In genomic region chr11:90556612-90557011, GRCh38 we compare ENCODE assay signal across 24 cellular contexts.
DNase-seq lines count a peak whose midpoint lies in the region; ATAC-seq, FAIRE-seq and TF ChIP-seq lines count a peak whose summit lies in the region.
"Had no signal": no experiment of that assay in that cellular context is flagged by ENCODE, and none has a peak within 500 bp of the region (broad histone marks: within the 10 kb centered on the region; RNA-seq: fewer than 3 reads in every experiment).

No MANE protein-coding gene starts in this region.

- POLR2A ChIA-PET in GM12878 (lab: Charles Lee) = no interaction called here

- 0% methylated on average over 4 of the region's 4 CpGs for WGBS in GM12878 (ENCODE audit: insufficient coverage, insufficient replicate concordance, low lambda C conversion rate, missing lambda C conversion rate)
- WGBS in transverse colon (ENCODE audit: low coverage in 1 of 2), 2 donors = 53 to 59% methylated on average over 4 of the region's 4 CpGs

- SMC1A ChIA-PET in GM12878 (lab: Charles Lee; ENCODE audit: uncharacterized antibody, unreplicated experiment) = interaction anchor here (0.7 to 1.2 kb wide), 4 partner anchors 10 to 394 kb away, joined by 3 to 4 read pairs (median 3); no protein-coding TSS in a partner anchor

- no peaks in the 10 kb centered on the region for H4K20me1 ChIP-seq in GM12878 (ENCODE audit: control insufficient read depth, insufficient read depth)
- H4K20me1 ChIP-seq: BLaER1 treated with 17β-estradiol and CSF1 and Interleukin-3, amounts not matched to agents 10 nM and 100 nM had no signal

- no peak for TF ChIP-seq RAD21 in GM12878 (IDR thresholded peaks at IDR 0.05; ENCODE audit: insufficient read depth, low read depth, low read length)

- TF ChIP-seq EP300 in GM12878 (IDR thresholded peaks at IDR 0.05; ENCODE audit: borderline replicate concordance in 1 of 2, control insufficient read depth in 1 of 2, low read depth in 2 of 2, low read length in 2 of 2) = no peak
- no peak for TF ChIP-seq EP300 in transverse colon (IDR thresholded peaks at IDR 0.05; ENCODE audit: low read depth)

- TF ChIP-seq CTCF in GM12878 (IDR thresholded peaks at IDR 0.05 in 2 of 3, conservative IDR thresholded peaks at IDR 0.05 in 1 of 3; ENCODE audit: control insufficient read depth in 2 of 3, extremely low read depth in 1 of 3, insufficient read depth in 1 of 3, low read depth in 3 of 3, low read length in 3 of 3) = no peak
- TF ChIP-seq CTCF in kidney (IDR thresholded peaks at IDR 0.05; ENCODE audit: borderline replicate concordance, extremely low read depth, insufficient read depth) = no peak
- TF ChIP-seq CTCF in transverse colon (IDR thresholded peaks at IDR 0.05) = no peak

- RAD21 ChIA-PET in GM12878 (lab: Charles Lee; ENCODE audit: unreplicated experiment) = interaction anchor here (1.3 to 1.8 kb wide), 2 partner anchors 33 to 43 kb away, joined by 5 to 6 read pairs; no protein-coding TSS in a partner anchor

- peak; percentile 79 for ATAC-seq in GM18868 (IDR thresholded peaks at IDR 0.05; ENCODE audit: unreplicated experiment)
- ATAC-seq in GM12878 = peak; percentile 47; the same call in 2 of the 3 replicates
- no peak for ATAC-seq in GM19395 (IDR thresholded peaks at IDR 0.05; ENCODE audit: unreplicated experiment)
- ATAC-seq: stimulated activated memory B cell treated with anti-CD40 and anti-IgM and Interleukin-4, amounts not matched to agents 10 μg/mL and 1 μg/mL and 100 μg/mL, for 72 hours had no signal

- DNase-seq in NCI-H1105 treated with DMSO at 0.1 percent for 48 hours (lab: John Stamatoyannopoulos, UW) (peak; percentile 46), GM12878 (ENCODE audit: low read depth, low spot score) (no peak), myocyte (ENCODE audit: low read depth) (peak; percentile 53), kidney (no peak), transverse colon (no peak)
- DNase-seq: activated naive CD4-positive, alpha-beta T cell treated with anti-CD3 and anti-CD28 coated beads, Interleukin-2, amount 50 U/mL, for 16 hours; amygdala; COR-L47; cortex of kidney; endodermal cell; NCI-H1092 treated with DMSO at 0.1 percent for 48 hours; NCI-H2171 treated with DMSO at 0.1 percent for 48 hours; NCI-H526; nucleus accumbens; RPMI8226; stimulated activated CD4-positive, alpha-beta T cell treated with anti-CD3 and anti-CD28 coated beads, Interleukin-2, amount 100 ng/mL, for 48 hours; WERI-Rb-1 had no signal

- H3K9me3 ChIP-seq in GM12878 (replicated peaks; ENCODE audit: control insufficient read depth, insufficient read depth, low read length) (no peaks in the 10 kb centered on the region), kidney (ENCODE audit: control insufficient read depth in 1 of 2, low read length in 2 of 2) (no peaks in the 10 kb centered on the region), transverse colon (peaks cover 0 to 6% of the 10 kb centered on the region in 2 donors)
- H3K9me3 ChIP-seq: HAP-1, suprapubic skin had no signal

- no peak for TF ChIP-seq POLR2A in GM12878 (IDR thresholded peaks at IDR 0.05; ENCODE audit: low read depth, low read length)
- no peak for TF ChIP-seq POLR2A in transverse colon (IDR thresholded peaks at IDR 0.05)

- no peaks in the 10 kb centered on the region for H3K79me2 ChIP-seq in GM12878 (ENCODE audit: control insufficient read depth, insufficient read depth, low read length)

- H3K36me3 ChIP-seq in GM12878 (ENCODE audit: control insufficient read depth in 2 of 2, insufficient read depth in 2 of 2, low read length in 1 of 2) (no peaks in the 10 kb centered on the region), kidney (ENCODE audit: control insufficient read depth in 1 of 2, insufficient read depth in 2 of 2, low read length in 2 of 2) (no peaks in the 10 kb centered on the region), transverse colon (no peaks in the 10 kb centered on the region)
- H3K36me3 ChIP-seq: BLaER1 treated with 17β-estradiol and CSF1 and Interleukin-3, amounts not matched to agents 10 nM and 100 nM; HAP-1; suprapubic skin; WERI-Rb-1 had no signal

- CTCF ChIA-PET in GM12878 (lab: Yijun Ruan, JAX) = interaction anchor here (1.0 kb wide), 1 partner anchor 9 kb away, joined by 3 read pairs; no protein-coding TSS in a partner anchor

- no peak overlapping the region for H3K4me3 ChIP-seq in GM12878
- H3K4me3 ChIP-seq in kidney (ENCODE audit: low read length in 2 of 2) = no peak overlapping the region
- no peak overlapping the region for H3K4me3 ChIP-seq in transverse colon
- H3K4me3 ChIP-seq: BLaER1 treated with 17β-estradiol and CSF1 and Interleukin-3, amounts not matched to agents 10 nM and 100 nM; HAP-1; suprapubic skin had no signal

- BruUV-seq in GM12878 (replicated peaks; lab: Mats Ljungman, UMichigan) = no TSS peak

- H3K27me3 ChIP-seq in GM12878 (replicated peaks in 1 of 2; ENCODE audit: control insufficient read depth in 2 of 2, insufficient read depth in 2 of 2, low read length in 1 of 2) (no peaks in the 10 kb centered on the region), transverse colon (no peaks in the 10 kb centered on the region)
- H3K27me3 ChIP-seq: BLaER1 treated with 17β-estradiol and CSF1 and Interleukin-3, amounts not matched to agents 10 nM and 100 nM; suprapubic skin had no signal

- H3K4me2 ChIP-seq in GM12878 (ENCODE audit: control insufficient read depth, insufficient read depth) = no peak overlapping the region
- H3K4me2 ChIP-seq: BLaER1 treated with 17β-estradiol and CSF1 and Interleukin-3, amounts not matched to agents 10 nM and 100 nM had no signal

- intact Hi-C loops in GM12878 (cut with micrococcal nuclease; ENCODE audit: unreplicated experiment) = no loop called here
- intact Hi-C loops in kidney (cut with DNase I) = no loop called here
- intact Hi-C loops in transverse colon (cut with DNase I; ENCODE audit: low total_unique reads) = no loop called here

- in situ Hi-C loops in GM12878 (cut with MboI) (no loop called here), transverse colon (cut with MboI; ENCODE audit: low pct_ligation_motif_present in 1 of 4, low pct_unique_long_range_greater_than_20kb in 1 of 4, low sequenced_read_pairs in 3 of 4) (no loop called here)

- H3K9ac ChIP-seq in GM12878 (ENCODE audit: control insufficient read depth, insufficient read depth, low read length) (no peak overlapping the region), kidney (ENCODE audit: low read length in 2 of 2) (no peak overlapping the region)
- H3K9ac ChIP-seq: BLaER1 treated with 17β-estradiol and CSF1 and Interleukin-3, amounts not matched to agents 10 nM and 100 nM had no signal

- H3K4me1 ChIP-seq in GM12878 (ENCODE audit: control insufficient read depth, insufficient read depth, low read length) = no peaks in the 10 kb centered on the region
- no peaks in the 10 kb centered on the region for H3K4me1 ChIP-seq in kidney (ENCODE audit: control insufficient read depth in 1 of 2, insufficient read depth in 1 of 2, low read depth in 1 of 2, low read length in 2 of 2)
- H3K4me1 ChIP-seq in transverse colon = no peaks in the 10 kb centered on the region
- H3K4me1 ChIP-seq: BLaER1 treated with 17β-estradiol and CSF1 and Interleukin-3, amounts not matched to agents 10 nM and 100 nM; suprapubic skin had no signal

- no peak for FAIRE-seq in GM12878 (lab: Jason Lieb, UNC)
- FAIRE-seq in kidney (lab: Jason Lieb, UNC) = no peak
- FAIRE-seq: GM12891 had no signal

- H3K27ac ChIP-seq in GM12878 (ENCODE audit: control insufficient read depth, insufficient read depth) (no peak overlapping the region), kidney (ENCODE audit: low read depth in 2 of 2, low read length in 2 of 2) (no peak overlapping the region), transverse colon (no peak overlapping the region)
- H3K27ac ChIP-seq: BLaER1 treated with 17β-estradiol and CSF1 and Interleukin-3, amounts not matched to agents 10 nM and 100 nM; suprapubic skin; WERI-Rb-1 had no signal

- no peak overlapping the region for H2AFZ ChIP-seq in GM12878 (ENCODE audit: control insufficient read depth, low read depth, low read length)

TF ChIP-seq in GM12878, 131 proteins besides CTCF, POLR2A, EP300 and RAD21 (continues in another document):
- TF ChIP-seq MYC (IDR thresholded peaks at IDR 0.05; ENCODE audit: insufficient read depth, insufficient read length, insufficient replicate concordance, low read length, severe bottlenecking) (no peak), BHLHE40 (IDR thresholded peaks at IDR 0.05; ENCODE audit: borderline replicate concordance in 1 of 2, low read depth in 2 of 2, low read length in 1 of 2) (no peak), ZZZ3 (IDR thresholded peaks at IDR 0.05; ENCODE audit: control insufficient read depth, insufficient read length, low read depth) (no peak), IRF3 (IDR thresholded peaks at IDR 0.05) (no peak), MXI1 (IDR thresholded peaks at IDR 0.05; ENCODE audit: low read depth, low read length) (no peak), RAD51 (IDR thresholded peaks at IDR 0.05) (no peak)

Comparison
In these comparisons a context has a peak if more than half of its experiments do, and no peak if none do; other contexts are left out.
1. DNase-seq: peak in NCI-H1105 treated with DMSO at 0.1 percent for 48 hours (single experiment) and myocyte (single experiment); none in GM12878 (single experiment), kidney (single experiment) and transverse colon (single experiment).